In genomic region chr16:83215417-83216001, GRCh38 we compare ENCODE assay signal across 8 cellular contexts.
A peak's percentile ranks its signal among the peaks of the same experiment; 100 is the strongest.
DNase-seq lines count a peak whose midpoint lies in the region; ATAC-seq and TF ChIP-seq lines count a peak whose summit lies in the region.

No MANE protein-coding gene starts in this region.

- POLR2A ChIA-PET in activated CD8-positive, alpha-beta T cell treated with anti-CD3 and anti-CD28 coated beads for 36 hours (lab: Charles Lee) = no interaction called here

- CTCF ChIA-PET in activated CD8-positive, alpha-beta T cell treated with anti-CD3 and anti-CD28 coated beads for 36 hours (lab: Charles Lee) = interaction anchor here (0.6 to 3.2 kb wide), 7 partner anchors 10 to 952 kb away, joined by 3 to 9 read pairs (median 4); no protein-coding TSS in a partner anchor

- DNase-seq in ELF-1 (ENCODE audit: low read depth, low spot score) (peak; percentile 89), Kasumi-1 (lab: John Stamatoyannopoulos, UW) (peak; percentile 49 to 60), fibroblast of pulmonary artery (ENCODE audit: low read depth) (peak; percentile 54), amniotic stem cell (lab: John Stamatoyannopoulos, UW) (no peak), prostate gland (ENCODE audit: low spot score) (no peak)
- peak; percentile 64 for DNase-seq in activated CD8-positive, alpha-beta T cell treated with anti-CD3 and anti-CD28 coated beads for 36 hours
- peak; percentile 23 to 53 (median 38) for DNase-seq in stimulated activated CD4-positive, alpha-beta T cell treated with anti-CD3 and anti-CD28 coated beads, Interleukin-12 subunit alpha, Interleukin-12 subunit beta, amount 100 ng/mL, for 48 hours (ENCODE audit: low read depth in 2 of 3, low spot score in 1 of 3)

- H3K36me3 Mint-ChIP-seq in activated CD8-positive, alpha-beta T cell treated with anti-CD3 and anti-CD28 coated beads for 36 hours (ENCODE audit: low read depth) = no peaks in the 10 kb centered on the region

- ATAC-seq in activated CD8-positive, alpha-beta T cell treated with anti-CD3 and anti-CD28 coated beads for 36 hours = no peak
- no peak for ATAC-seq in GM18511 (IDR thresholded peaks at IDR 0.05; ENCODE audit: unreplicated experiment)

- intact Hi-C loops in activated CD8-positive, alpha-beta T cell treated with anti-CD3 and anti-CD28 coated beads for 36 hours (cut with micrococcal nuclease) = no loop called here
- intact Hi-C loops in prostate gland (cut with DNase I) = no loop called here

- 38% methylated on average over 9 of the region's 9 CpGs for WGBS in prostate gland

- no peak for TF ChIP-seq POLR2A in prostate gland (IDR thresholded peaks at IDR 0.05)

- no peak overlapping the region for H3K4me3 Mint-ChIP-seq in activated CD8-positive, alpha-beta T cell treated with anti-CD3 and anti-CD28 coated beads for 36 hours

- no peaks in the 10 kb centered on the region for H3K36me3 ChIP-seq in prostate gland

- no peak overlapping the region for H3K27ac ChIP-seq in prostate gland

- H3K4me3 ChIP-seq in fibroblast of pulmonary artery (replicated peaks; ENCODE audit: low read depth, low read length) (no peak overlapping the region), prostate gland (no peak overlapping the region)

- H3K27me3 Mint-ChIP-seq in activated CD8-positive, alpha-beta T cell treated with anti-CD3 and anti-CD28 coated beads for 36 hours = peaks cover 3% of the 10 kb centered on the region

- no peaks in the 10 kb centered on the region for H3K27me3 ChIP-seq in prostate gland (replicated peaks; ENCODE audit: insufficient read depth)

- peak; percentile 87 for TF ChIP-seq CTCF in activated CD8-positive, alpha-beta T cell treated with anti-CD3 and anti-CD28 coated beads for 36 hours (IDR thresholded peaks at IDR 0.05)
- TF ChIP-seq CTCF in fibroblast of pulmonary artery (IDR thresholded peaks at IDR 0.05; ENCODE audit: low read length, missing control alignments) (peak; percentile 79), prostate gland (IDR thresholded peaks at IDR 0.05) (peak in 2 of 4 experiments; percentile 28 to 61)

- no peaks in the 10 kb centered on the region for H3K4me1 Mint-ChIP-seq in activated CD8-positive, alpha-beta T cell treated with anti-CD3 and anti-CD28 coated beads for 36 hours (ENCODE audit: low read depth)

- peaks cover 1% of the 10 kb centered on the region for H3K9me3 Mint-ChIP-seq in activated CD8-positive, alpha-beta T cell treated with anti-CD3 and anti-CD28 coated beads for 36 hours

- no peaks in the 10 kb centered on the region for H3K4me1 ChIP-seq in prostate gland (replicated peaks)

- H3K27ac Mint-ChIP-seq in activated CD8-positive, alpha-beta T cell treated with anti-CD3 and anti-CD28 coated beads for 36 hours = no peak overlapping the region

- H3K9me3 ChIP-seq in prostate gland = no peaks in the 10 kb centered on the region

Comparison
In these comparisons a context has a peak if more than half of its experiments do, and no peak if none do; other contexts are left out.
1. DNase-seq: peak in ELF-1 (single experiment), Kasumi-1 (2 of 2), activated CD8-positive, alpha-beta T cell treated with anti-CD3 and anti-CD28 coated beads for 36 hours (single experiment), fibroblast of pulmonary artery (single experiment) and stimulated activated CD4-positive, alpha-beta T cell treated with anti-CD3 and anti-CD28 coated beads, Interleukin-12 subunit alpha, Interleukin-12 subunit beta, amount 100 ng/mL, for 48 hours (3 of 3); none in amniotic stem cell (single experiment) and prostate gland (single experiment).